ENCODE assay signal across 9 cellular contexts in genomic region chr3:23071758-23072157, GRCh38.
DNase-seq lines count a peak whose midpoint lies in the region; ATAC-seq and TF ChIP-seq lines count a peak whose summit lies in the region.
"Had no signal": no experiment of that assay in that cellular context is flagged by ENCODE, and none has a peak within 500 bp of the region (broad histone marks: within the 10 kb centered on the region; RNA-seq: fewer than 3 reads in every experiment).

No MANE protein-coding gene starts in this region.

- no peaks in the 10 kb centered on the region for H3K9me2 ChIP-seq in SK-N-SH

- DNase-seq in CD14-positive monocyte (ENCODE audit: low spot score) (peak; percentile 70), caudate nucleus (lab: John Stamatoyannopoulos, UW) (peak in 14 of 61 donors; percentile 1 to 15 (median 4)), testis (no peak), activated T-cell treated with anti-CD3 and anti-CD28 coated beads for 4 hours (no peak), SK-N-SH (no peak)
- no peak for DNase-seq in activated CD4-positive, alpha-beta T cell treated with anti-CD3 and anti-CD28 coated beads, Interleukin-2, amount 10 ng/mL, durations not matched to agents 24 days and 14 days

- no peaks in the 10 kb centered on the region for H3K36me3 ChIP-seq in testis (ENCODE audit: low read depth, missing control alignments)
- H3K36me3 ChIP-seq in SK-N-SH (replicated peaks in 1 of 2; ENCODE audit: control insufficient read depth in 1 of 2, insufficient read depth in 2 of 2, low read length in 1 of 2): no peaks in the 10 kb centered on the region

- H4K20me1 ChIP-seq in SK-N-SH (ENCODE audit: insufficient read depth): no peaks in the 10 kb centered on the region

- H3K4me3 Mint-ChIP-seq in CD14-positive monocyte: peak overlapping the region in 1 of 2 donors; percentile 58
- no peak overlapping the region for H3K4me3 Mint-ChIP-seq in activated CD4-positive, alpha-beta T cell treated with anti-CD3 and anti-CD28 coated beads, Interleukin-2, amount 10 ng/mL, durations not matched to agents 24 days and 14 days

- peaks cover 0 to 3% (median 0%) of the 10 kb centered on the region in 7 donors for H3K9me3 Mint-ChIP-seq in CD14-positive monocyte
- no peaks in the 10 kb centered on the region for H3K9me3 Mint-ChIP-seq in activated CD4-positive, alpha-beta T cell treated with anti-CD3 and anti-CD28 coated beads, Interleukin-2, amount 10 ng/mL, durations not matched to agents 24 days and 14 days

- no peak overlapping the region for H2AFZ ChIP-seq in SK-N-SH (ENCODE audit: low read depth)

- POLR2A ChIA-PET in SK-N-SH (lab: Yijun Ruan, JAX): no interaction called here

- H3K9me3 ChIP-seq in testis: no peaks in the 10 kb centered on the region
- H3K9me3 ChIP-seq in SK-N-SH: no peaks in the 10 kb centered on the region

- no peak overlapping the region for H3K4me2 ChIP-seq in SK-N-SH

- H3K27me3 Mint-ChIP-seq in CD14-positive monocyte (ENCODE audit: low read depth in 3 of 3): peaks cover 0 to 8% (median 2%) of the 10 kb centered on the region in 3 donors
- peaks cover 1% of the 10 kb centered on the region for H3K27me3 Mint-ChIP-seq in activated CD4-positive, alpha-beta T cell treated with anti-CD3 and anti-CD28 coated beads, Interleukin-2, amount 10 ng/mL, durations not matched to agents 24 days and 14 days

- no peak for TF ChIP-seq EP300 in SK-N-SH (IDR thresholded peaks at IDR 0.05; ENCODE audit: borderline replicate concordance in 1 of 2, low read depth in 1 of 2, low read length in 1 of 2)

- intact Hi-C loops in CD14-positive monocyte (cut with micrococcal nuclease): no loop called here
- intact Hi-C loops in activated CD4-positive, alpha-beta T cell treated with anti-CD3 and anti-CD28 coated beads, Interleukin-2, amount 10 ng/mL, durations not matched to agents 24 days and 14 days (cut with micrococcal nuclease): no loop called here
- intact Hi-C loops in testis (cut with DNase I; ENCODE audit: low total_unique reads): no loop called here

- H3K4me3 ChIP-seq in testis (no peak overlapping the region), SK-N-SH (ENCODE audit: low read depth in 2 of 2, low read length in 1 of 2) (no peak overlapping the region)

- no peaks in the 10 kb centered on the region for H3K36me3 Mint-ChIP-seq in CD14-positive monocyte
- no peaks in the 10 kb centered on the region for H3K36me3 Mint-ChIP-seq in activated CD4-positive, alpha-beta T cell treated with anti-CD3 and anti-CD28 coated beads, Interleukin-2, amount 10 ng/mL, durations not matched to agents 24 days and 14 days (ENCODE audit: low read depth)

- H3K27ac ChIP-seq in caudate nucleus (ENCODE audit: low read depth, low read length): peak overlapping the region; percentile 31
- no peak overlapping the region for H3K27ac ChIP-seq in testis
- no peak overlapping the region for H3K27ac ChIP-seq in SK-N-SH (ENCODE audit: low read depth in 2 of 2, low read length in 1 of 2)

- no peaks in the 10 kb centered on the region for H3K79me2 ChIP-seq in SK-N-SH (ENCODE audit: insufficient read depth)

- peaks cover 36% of the 10 kb centered on the region for H3K4me1 Mint-ChIP-seq in CD14-positive monocyte
- H3K4me1 Mint-ChIP-seq in activated CD4-positive, alpha-beta T cell treated with anti-CD3 and anti-CD28 coated beads, Interleukin-2, amount 10 ng/mL, durations not matched to agents 24 days and 14 days: no peaks in the 10 kb centered on the region

- TF ChIP-seq POLR2A in testis (IDR thresholded peaks at IDR 0.05): no peak

- H3K4me1 ChIP-seq in testis (peaks cover 15% of the 10 kb centered on the region), SK-N-SH (ENCODE audit: control insufficient read depth in 1 of 2, insufficient read depth in 2 of 2, low read depth in 1 of 2, low read length in 1 of 2) (no peaks in the 10 kb centered on the region; a peak in 1 of 4 replicates)

- ATAC-seq in GM19467 (IDR thresholded peaks at IDR 0.05; ENCODE audit: unreplicated experiment): peak; percentile 55
- peak; percentile 83 for ATAC-seq in HG03135 (IDR thresholded peaks at IDR 0.05; ENCODE audit: unreplicated experiment)
- ATAC-seq: HCT116 had no signal

- TF ChIP-seq RAD21 in SK-N-SH (IDR thresholded peaks at IDR 0.05; ENCODE audit: low read length): no peak

- WGBS in testis, 2 donors: 88 to 94% methylated on average over 1 of the region's 1 CpG
- WGBS in SK-N-SH (ENCODE audit: low lambda C conversion rate): 40% methylated on average over 1 of the region's 1 CpG

- no peak overlapping the region for H3K9ac ChIP-seq in SK-N-SH

- H3F3A ChIP-seq in SK-N-SH (replicated peaks; ENCODE audit: insufficient read depth): no peaks in the 10 kb centered on the region

- no peak for TF ChIP-seq CTCF in CD14-positive monocyte (IDR thresholded peaks at IDR 0.05)
- no peak for TF ChIP-seq CTCF in testis (IDR thresholded peaks at IDR 0.05)
- no peak for TF ChIP-seq CTCF in SK-N-SH (IDR thresholded peaks at IDR 0.05)

- H3K27me3 ChIP-seq in testis (no peaks in the 10 kb centered on the region), SK-N-SH (ENCODE audit: insufficient read depth) (no peaks in the 10 kb centered on the region)

- CTCF ChIA-PET in SK-N-SH (lab: Yijun Ruan, JAX): interaction anchor here (1.1 kb wide), 1 partner anchor 16 kb away, joined by 3 read pairs; no protein-coding TSS in a partner anchor

- peak overlapping the region; percentile 84 to 92 (median 88) for H3K27ac Mint-ChIP-seq in CD14-positive monocyte
- H3K27ac Mint-ChIP-seq in activated CD4-positive, alpha-beta T cell treated with anti-CD3 and anti-CD28 coated beads, Interleukin-2, amount 10 ng/mL, durations not matched to agents 24 days and 14 days: no peak overlapping the region

TF ChIP-seq in SK-N-SH, 30 proteins besides CTCF, POLR2A, EP300 and RAD21:
- no peak for TF ChIP-seq NRF1 (IDR thresholded peaks at IDR 0.05; ENCODE audit: low read depth, low read length)
- no peak for TF ChIP-seq MEF2A (IDR thresholded peaks at IDR 0.05; ENCODE audit: borderline replicate concordance, low read depth)
- no peak for TF ChIP-seq SIN3A (IDR thresholded peaks at IDR 0.05; ENCODE audit: borderline replicate concordance, low read depth, low read length)
- no peak for TF ChIP-seq ZBTB33 (IDR thresholded peaks at IDR 0.05; ENCODE audit: borderline replicate concordance, low read depth)
- no peak for TF ChIP-seq RCOR1 (IDR thresholded peaks at IDR 0.05; ENCODE audit: low read length)
- no peak for TF ChIP-seq NFIC (IDR thresholded peaks at IDR 0.05; ENCODE audit: borderline replicate concordance)
- no peak for TF ChIP-seq RXRA (IDR thresholded peaks at IDR 0.05; ENCODE audit: borderline replicate concordance, low read depth)
- TF ChIP-seq POLR2AphosphoS5 (IDR thresholded peaks at IDR 0.05; ENCODE audit: low read depth, low read length): no peak
- TF ChIP-seq MAX (IDR thresholded peaks at IDR 0.05; ENCODE audit: low read depth): no peak
- TF ChIP-seq GABPA (IDR thresholded peaks at IDR 0.05; ENCODE audit: low read depth): no peak
- TF ChIP-seq CHD2 (IDR thresholded peaks at IDR 0.05; ENCODE audit: low read length, partially characterized antibody): no peak
